ENCODE assay signal across 14 cellular contexts in genomic region chr5:40649493-40650030, GRCh38. TPM values are rescaled to one million over a fixed set of nuclear protein-coding genes. Genes with fewer than 3 reads are reported as not detected.
DNase-seq lines count a peak whose midpoint lies in the region; ATAC-seq lines count a peak whose summit lies in the region.
"Had no signal": no experiment of that assay in that cellular context is flagged by ENCODE, and none has a peak within 500 bp of the region (broad histone marks: within the 10 kb centered on the region; RNA-seq: fewer than 3 reads in every experiment).

No MANE protein-coding gene starts in this region.

- no peaks in the 10 kb centered on the region for H3K27me3 Mint-ChIP-seq in activated T-cell treated with anti-CD3 and anti-CD28 coated beads, Interleukin-2, amount 50 U/mL, for 72 hours (ENCODE audit: low read depth)
- H3K27me3 Mint-ChIP-seq in activated T-helper 2 cell treated with anti-CD3 and anti-CD28 coated beads, Interferon-gamma antibody, Interleukin-2, Interleukin-4, amounts not matched to agents 10 μg/mL and 5 μg/mL and 100 μg/mL, durations not matched to agents 14 hours and 24 hours and 36 hours (ENCODE audit: low read depth) = no peaks in the 10 kb centered on the region
- H3K27me3 Mint-ChIP-seq: IgD-negative memory B cell had no signal

- peak overlapping the region; percentile 43 for H3K27ac Mint-ChIP-seq in activated T-cell treated with anti-CD3 and anti-CD28 coated beads, Interleukin-2, amount 50 U/mL, for 72 hours
- peak overlapping the region; percentile 68 for H3K27ac Mint-ChIP-seq in activated T-helper 2 cell treated with anti-CD3 and anti-CD28 coated beads, Interferon-gamma antibody, Interleukin-2, Interleukin-4, amounts not matched to agents 10 μg/mL and 5 μg/mL and 100 μg/mL, durations not matched to agents 14 hours and 24 hours and 36 hours
- H3K27ac Mint-ChIP-seq: IgD-negative memory B cell had no signal

- peak overlapping the region in 1 of 2 donors; percentile 62 for H3K4me3 Mint-ChIP-seq in activated T-cell treated with anti-CD3 and anti-CD28 coated beads, Interleukin-2, amount 50 U/mL, for 72 hours
- peak overlapping the region; percentile 28 for H3K4me3 Mint-ChIP-seq in activated T-helper 2 cell treated with anti-CD3 and anti-CD28 coated beads, Interferon-gamma antibody, Interleukin-2, Interleukin-4, amounts not matched to agents 10 μg/mL and 5 μg/mL and 100 μg/mL, durations not matched to agents 14 hours and 24 hours and 36 hours (ENCODE audit: low read depth)
- H3K4me3 Mint-ChIP-seq: IgD-negative memory B cell had no signal

- H3K9me3 Mint-ChIP-seq in activated T-cell treated with anti-CD3 and anti-CD28 coated beads, Interleukin-2, amount 50 U/mL, for 72 hours = no peaks in the 10 kb centered on the region
- peaks cover 13% of the 10 kb centered on the region for H3K9me3 Mint-ChIP-seq in activated T-helper 2 cell treated with anti-CD3 and anti-CD28 coated beads, Interferon-gamma antibody, Interleukin-2, Interleukin-4, amounts not matched to agents 10 μg/mL and 5 μg/mL and 100 μg/mL, durations not matched to agents 14 hours and 24 hours and 36 hours
- H3K9me3 Mint-ChIP-seq: IgD-negative memory B cell had no signal

- no peak overlapping the region for H3K4me3 ChIP-seq in H7 (ENCODE audit: insufficient read depth, low read depth, low read length)
- H3K4me3 ChIP-seq: cardiac muscle cell, SJSA1, stomach had no signal

- no peaks in the 10 kb centered on the region for H3K27me3 ChIP-seq in H7 (ENCODE audit: control insufficient read depth, insufficient read depth, low read length)
- H3K27me3 ChIP-seq: cardiac muscle cell, SJSA1, stomach had no signal

- DNase-seq in activated T-cell treated with anti-CD3 and anti-CD28 coated beads, Interleukin-2, amount 50 U/mL, for 72 hours = no peak
- DNase-seq in activated T-cell treated with anti-CD3 and anti-CD28 coated beads, Interleukin-2, amount 50 U/mL, for 48 hours = no peak
- DNase-seq in NOMO-1 treated with dmso at 0.1 percent for 144 hours (lab: John Stamatoyannopoulos, UW; ENCODE audit: unreplicated experiment) = peak; percentile 66
- DNase-seq in activated T-helper 2 cell treated with anti-CD3 and anti-CD28 coated beads, Interferon-gamma antibody, Interleukin-2, Interleukin-4, amounts not matched to agents 10 μg/mL and 5 μg/mL and 100 μg/mL, durations not matched to agents 14 hours and 24 hours and 36 hours (ENCODE audit: low spot score) = no peak
- DNase-seq in retina = peak; percentile 34
- DNase-seq in middle frontal gyrus (ENCODE audit: extremely low spot score, low spot score) = no peak
- DNase-seq in H7 = no peak
- DNase-seq in hypothalamus (lab: John Stamatoyannopoulos, UW) = no peak
- DNase-seq: NCI-H1105 treated with DMSO at 0.1 percent for 48 hours, NCI-H2171 treated with DMSO at 0.1 percent for 48 hours, stomach had no signal

- peaks cover 0 to 2% of the 10 kb centered on the region in 2 donors for H3K36me3 Mint-ChIP-seq in activated T-cell treated with anti-CD3 and anti-CD28 coated beads, Interleukin-2, amount 50 U/mL, for 72 hours (ENCODE audit: insufficient read depth in 2 of 2)
- peaks cover 37% of the 10 kb centered on the region for H3K36me3 Mint-ChIP-seq in activated T-helper 2 cell treated with anti-CD3 and anti-CD28 coated beads, Interferon-gamma antibody, Interleukin-2, Interleukin-4, amounts not matched to agents 10 μg/mL and 5 μg/mL and 100 μg/mL, durations not matched to agents 14 hours and 24 hours and 36 hours (ENCODE audit: low read depth)
- H3K36me3 Mint-ChIP-seq: IgD-negative memory B cell had no signal

- no peak for ATAC-seq in activated T-cell treated with anti-CD3 and anti-CD28 coated beads, Interleukin-2, amount 50 U/mL, for 72 hours (replicated peaks in 1 of 2)

- intact Hi-C loops in activated T-helper 2 cell treated with anti-CD3 and anti-CD28 coated beads, Interferon-gamma antibody, Interleukin-2, Interleukin-4, amounts not matched to agents 10 μg/mL and 5 μg/mL and 100 μg/mL, durations not matched to agents 14 hours and 24 hours and 36 hours (cut with micrococcal nuclease) = loop anchor here (5.0 kb wide), 1 partner anchor 1482 kb away; no protein-coding TSS in a partner anchor

- H3K4me1 Mint-ChIP-seq in activated T-cell treated with anti-CD3 and anti-CD28 coated beads, Interleukin-2, amount 50 U/mL, for 72 hours (ENCODE audit: low read depth) = peaks cover 52% of the 10 kb centered on the region
- peaks cover 52% of the 10 kb centered on the region for H3K4me1 Mint-ChIP-seq in activated T-helper 2 cell treated with anti-CD3 and anti-CD28 coated beads, Interferon-gamma antibody, Interleukin-2, Interleukin-4, amounts not matched to agents 10 μg/mL and 5 μg/mL and 100 μg/mL, durations not matched to agents 14 hours and 24 hours and 36 hours (ENCODE audit: low read depth)

- no peaks in the 10 kb centered on the region for H3K36me3 ChIP-seq in H7 (replicated peaks; ENCODE audit: control insufficient read depth, insufficient read depth, low read length)
- H3K36me3 ChIP-seq: cardiac muscle cell, SJSA1, stomach had no signal

RNA-seq across cellular contexts. Expression of gene PTGER4, which starts 30.2 kb away (rescaled TPM):
- 10 to 100 TPM; 42.3 to 59.5 TPM for total RNA-seq in activated T-cell treated with anti-CD3 and anti-CD28 coated beads, Interleukin-2, amount 50 U/mL, for 72 hours
- 30.4 and 33.7 TPM in 2 replicates for total RNA-seq in activated T-helper 2 cell treated with anti-CD3 and anti-CD28 coated beads, Interferon-gamma antibody, Interleukin-2, Interleukin-4, amounts not matched to agents 10 μg/mL and 5 μg/mL and 100 μg/mL, durations not matched to agents 14 hours and 24 hours and 36 hours
- 0.07 and 0.31 TPM in 2 replicates for total RNA-seq in H7 (2014; rRNA removed; shearing (Covaris generic))

Comparison
In these comparisons a context has a peak if more than half of its experiments do, and no peak if none do; other contexts are left out.
1. DNase-seq: peak in NOMO-1 treated with dmso at 0.1 percent for 144 hours (single experiment) and retina (single experiment); none in activated T-cell treated with anti-CD3 and anti-CD28 coated beads, Interleukin-2, amount 50 U/mL, for 72 hours (0 of 2), activated T-cell treated with anti-CD3 and anti-CD28 coated beads, Interleukin-2, amount 50 U/mL, for 48 hours (0 of 2), activated T-helper 2 cell treated with anti-CD3 and anti-CD28 coated beads, Interferon-gamma antibody, Interleukin-2, Interleukin-4, amounts not matched to agents 10 μg/mL and 5 μg/mL and 100 μg/mL, durations not matched to agents 14 hours and 24 hours and 36 hours (single experiment), middle frontal gyrus (single experiment), H7 (single experiment) and hypothalamus (0 of 51).
2. RNA of gene PTGER4, which starts 30.2 kb away (total RNA-seq): 42.3 to 59.5 TPM in activated T-cell treated with anti-CD3 and anti-CD28 coated beads, Interleukin-2, amount 50 U/mL, for 72 hours and 30.4 to 33.7 TPM in activated T-helper 2 cell treated with anti-CD3 and anti-CD28 coated beads, Interferon-gamma antibody, Interleukin-2, Interleukin-4, amounts not matched to agents 10 μg/mL and 5 μg/mL and 100 μg/mL, durations not matched to agents 14 hours and 24 hours and 36 hours; 0.07 to 0.31 TPM in H7; every median in the first group is over 10 times any median in the second.